Comparison of ENCODE assay signal across 21 cellular contexts in the genomic region with DNA sequence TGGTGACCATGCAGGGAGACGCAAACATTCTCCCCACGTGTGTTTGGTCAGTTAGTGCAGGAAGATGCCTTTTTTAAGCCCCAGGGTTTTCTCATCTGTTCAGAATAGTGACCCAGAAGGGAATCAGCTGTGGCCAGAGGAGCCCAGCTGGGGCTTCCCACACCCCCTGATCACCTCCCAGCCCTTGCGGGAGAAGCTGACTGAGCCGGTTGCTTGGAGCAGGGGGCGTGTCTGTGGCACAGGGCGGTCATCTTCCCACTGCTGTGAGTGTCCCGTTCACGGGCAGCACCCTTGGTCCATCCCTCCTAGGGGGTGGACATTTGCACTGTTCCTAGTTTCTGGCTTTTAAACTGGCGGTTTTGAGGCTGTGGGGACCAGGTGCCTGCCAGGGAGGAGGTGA.
A peak's percentile ranks its signal among the peaks of the same experiment; 100 is the strongest.
DNase-seq lines count a peak whose midpoint lies in the region; ATAC-seq, FAIRE-seq and TF ChIP-seq lines count a peak whose summit lies in the region.
"Had no signal": no experiment of that assay in that cellular context is flagged by ENCODE, and none has a peak within 500 bp of the region (broad histone marks: within the 10 kb centered on the region; RNA-seq: fewer than 3 reads in every experiment).

No MANE protein-coding gene starts in this region.

- H3K4me1 ChIP-seq in H1 (replicated peaks in 1 of 4; ENCODE audit: control insufficient read depth in 3 of 4, insufficient read depth in 4 of 4, low read length in 3 of 4): no peaks in the 10 kb centered on the region
- H3K4me1 ChIP-seq in neuronal stem cell (ENCODE audit: control insufficient read depth in 2 of 2, insufficient read depth in 1 of 2, low read depth in 1 of 2, low read length in 2 of 2): peaks cover under 1 to 6% of the 10 kb centered on the region in 2 donors
- no peaks in the 10 kb centered on the region for H3K4me1 ChIP-seq in Karpas-422 (ENCODE audit: low read length)
- no peaks in the 10 kb centered on the region for H3K4me1 ChIP-seq in adrenal gland (replicated peaks in 1 of 2)
- H3K4me1 ChIP-seq in suprapubic skin: no peaks in the 10 kb centered on the region

- H2BK20ac ChIP-seq in H1 (ENCODE audit: low read length): no peak overlapping the region

- H3K23ac ChIP-seq in H1 (ENCODE audit: insufficient read length): no peak overlapping the region
- H3K23ac ChIP-seq in neuronal stem cell (ENCODE audit: low read depth, low read length, poor library complexity): peak overlapping the region; percentile 55

- no peaks in the 10 kb centered on the region for H3K27me3 Mint-ChIP-seq in stimulated activated naive B cell treated with anti-CD40 and anti-IgM and Interleukin-4, amounts not matched to agents 10 μg/mL and 1 μg/mL and 100 μg/mL, for 72 hours
- H3K27me3 Mint-ChIP-seq: B cell, IgD-negative memory B cell had no signal

- H4K20me1 ChIP-seq in H1 (replicated peaks in 1 of 2; ENCODE audit: control insufficient read depth in 1 of 2, insufficient read depth in 2 of 2, low read length in 2 of 2) (peaks cover 0 to 2% of the 10 kb centered on the region in 2 experiments), Karpas-422 (ENCODE audit: insufficient read depth, low read depth, low read length) (peaks cover 29% of the 10 kb centered on the region; the same call in 1 of the 2 replicates)

- H3K27ac ChIP-seq in RWPE1 (peak overlapping the region; percentile 7; the same call in 1 of the 2 replicates), H1 (ENCODE audit: low read depth, low read length) (no peak overlapping the region), neuronal stem cell (replicated peaks; ENCODE audit: low read length) (no peak overlapping the region), Karpas-422 (ENCODE audit: low read length) (no peak overlapping the region), adrenal gland (no peak overlapping the region), suprapubic skin (no peak overlapping the region)

- H3K9me3 Mint-ChIP-seq in stimulated activated naive B cell treated with anti-CD40 and anti-IgM and Interleukin-4, amounts not matched to agents 10 μg/mL and 1 μg/mL and 100 μg/mL, for 72 hours: no peaks in the 10 kb centered on the region
- H3K9me3 Mint-ChIP-seq: CD8-positive, alpha-beta T cell; HFFc6; IgD-negative memory B cell had no signal

- TF ChIP-seq CTCF in RWPE1 (conservative IDR thresholded peaks at IDR 0.05; ENCODE audit: low read depth) (no peak), H1 (IDR thresholded peaks at IDR 0.05; ENCODE audit: control extremely low read depth in 1 of 3, insufficient read depth in 1 of 3, low read depth in 1 of 3, low read length in 3 of 3) (no peak), adrenal gland (IDR thresholded peaks at IDR 0.05) (no peak), suprapubic skin (IDR thresholded peaks at IDR 0.05) (no peak)

- no peak for ATAC-seq in stimulated activated naive B cell treated with anti-CD40 and anti-IgM and Interleukin-4, amounts not matched to agents 10 μg/mL and 1 μg/mL and 100 μg/mL, for 72 hours (replicated peaks)
- ATAC-seq: CD8-positive, alpha-beta T cell; HCT116 had no signal

- H3K79me1 ChIP-seq in H1 (ENCODE audit: low read depth, low read length) (no peaks in the 10 kb centered on the region), neuronal stem cell (ENCODE audit: low read depth, low read length) (peaks cover 3% of the 10 kb centered on the region)

- H3K23me2 ChIP-seq in H1 (ENCODE audit: low read depth, low read length): no peaks in the 10 kb centered on the region

- peaks cover 10 to 16% of the 10 kb centered on the region in 2 donors for H3K4me1 Mint-ChIP-seq in stimulated activated naive B cell treated with anti-CD40 and anti-IgM and Interleukin-4, amounts not matched to agents 10 μg/mL and 1 μg/mL and 100 μg/mL, for 72 hours

- WGBS in H1 (ENCODE audit: extremely low coverage in 1 of 2, insufficient coverage in 1 of 2, insufficient read length in 1 of 2, insufficient replicate concordance in 2 of 2, low coverage in 1 of 2, low lambda C conversion rate in 2 of 2, missing lambda C conversion rate in 1 of 2), 2 experiments: 89% methylated on average over 9 of the region's 9 CpGs; no CpG with 5 or more reads in 1 of the 2 experiments
- WGBS in neuronal stem cell (ENCODE audit: extremely low coverage in 2 of 2, insufficient read length in 2 of 2, insufficient replicate concordance in 1 of 2), 2 donors: no CpG with 5 or more reads among the region's 9 CpGs
- 67 to 75% (median 72%) methylated on average over 1 to 9 of the region's 9 CpGs for WGBS in adrenal gland, 4 donors
- 80% methylated on average over 3 of the region's 9 CpGs for WGBS in suprapubic skin

- H3K56ac ChIP-seq in H1 (replicated peaks; ENCODE audit: insufficient read length, low read depth, low read length): no peak overlapping the region

- H3K4me3 ChIP-seq in H1 (ENCODE audit: extremely low read depth in 1 of 4, insufficient read depth in 2 of 4, low read depth in 3 of 4, low read length in 4 of 4) (no peak overlapping the region), neuronal stem cell (ENCODE audit: low read length in 2 of 2) (no peak overlapping the region), Karpas-422 (ENCODE audit: low read length) (no peak overlapping the region), adrenal gland (no peak overlapping the region), suprapubic skin (no peak overlapping the region)
- H3K4me3 ChIP-seq: BLaER1 treated with 17β-estradiol and CSF1 and Interleukin-3, amounts not matched to agents 10 nM and 100 nM had no signal

- no peak overlapping the region for H4K5ac ChIP-seq in H1 (ENCODE audit: insufficient read length, low read depth, low read length)

- no peaks in the 10 kb centered on the region for H3K79me2 ChIP-seq in H1 (ENCODE audit: control insufficient read depth in 1 of 2, insufficient read depth in 2 of 2, low read length in 2 of 2)
- no peaks in the 10 kb centered on the region for H3K79me2 ChIP-seq in Karpas-422 (ENCODE audit: low read length)

- FAIRE-seq in H1 (lab: Jason Lieb, UNC): no peak
- FAIRE-seq: GM12891, GM19239, HTR-8/SVneo had no signal

- no peak for TF ChIP-seq RAD21 in H1 (IDR thresholded peaks at IDR 0.05 in 1 of 2, conservative IDR thresholded peaks at IDR 0.05 in 1 of 2; ENCODE audit: low read depth in 2 of 2, low read length in 2 of 2)

- DNase-seq in RWPE1 (ENCODE audit: low spot score) (no peak), H1 (ENCODE audit: low read depth in 1 of 2, low spot score in 2 of 2) (no peak), neuronal stem cell (ENCODE audit: low spot score) (no peak), Karpas-422 (no peak), adrenal gland (no peak), suprapubic skin (ENCODE audit: low spot score in 2 of 2) (no peak)
- no peak for DNase-seq in stimulated activated naive B cell treated with anti-CD40 and anti-IgM and Interleukin-4, amounts not matched to agents 10 μg/mL and 1 μg/mL and 100 μg/mL, for 72 hours
- DNase-seq: Calu3; CD8-positive, alpha-beta T cell; DMS53; DND-41; EL; H7; HFFc6 had no signal

- H3K9me3 ChIP-seq in H1 (ENCODE audit: insufficient read depth in 2 of 2, low read depth in 1 of 2, low read length in 1 of 2) (no peaks in the 10 kb centered on the region), neuronal stem cell (replicated peaks in 1 of 2; ENCODE audit: control insufficient read depth in 2 of 2, insufficient read depth in 1 of 2, low read depth in 1 of 2, low read length in 2 of 2) (no peaks in the 10 kb centered on the region), Karpas-422 (ENCODE audit: low read length) (no peaks in the 10 kb centered on the region), adrenal gland (replicated peaks in 1 of 3) (no peaks in the 10 kb centered on the region), suprapubic skin (no peaks in the 10 kb centered on the region)
- H3K9me3 ChIP-seq: BLaER1 treated with 17β-estradiol and CSF1 and Interleukin-3, amounts not matched to agents 10 nM and 100 nM had no signal

- CTCF ChIA-PET in RWPE1 (lab: Yijun Ruan, JAX) (interaction anchor here (1.1 kb wide), 1 partner anchor 200 kb away, joined by 4 read pairs; no protein-coding TSS in a partner anchor), H1 (lab: Charles Lee; ENCODE audit: partially characterized antibody) (interaction anchor here (0.9 to 2.5 kb wide), 4 partner anchors 10 to 205 kb away, joined by 3 to 13 read pairs (median 3); no protein-coding TSS in a partner anchor)

- H2BK5ac ChIP-seq in H1 (ENCODE audit: low read depth, low read length) (no peak overlapping the region), neuronal stem cell (ENCODE audit: low read length) (no peak overlapping the region)

- H3K14ac ChIP-seq in H1 (ENCODE audit: insufficient read length) (no peak overlapping the region), neuronal stem cell (ENCODE audit: low read length) (peak overlapping the region; percentile 31)

- H3K27ac Mint-ChIP-seq in stimulated activated naive B cell treated with anti-CD40 and anti-IgM and Interleukin-4, amounts not matched to agents 10 μg/mL and 1 μg/mL and 100 μg/mL, for 72 hours: peak overlapping the region; percentile 60
- H3K27ac Mint-ChIP-seq: CD8-positive, alpha-beta T cell; HFFc6 had no signal

- H3K4ac ChIP-seq in H1 (replicated peaks; ENCODE audit: insufficient read length, low read depth, low read length) (no peak overlapping the region), neuronal stem cell (ENCODE audit: low read length) (no peak overlapping the region)

- H4K91ac ChIP-seq in H1 (replicated peaks; ENCODE audit: insufficient read length, low read length) (no peak overlapping the region), neuronal stem cell (ENCODE audit: low read depth, low read length, poor library complexity) (no peak overlapping the region)

- H2AK5ac ChIP-seq in H1 (ENCODE audit: low read depth, low read length) (no peak overlapping the region), neuronal stem cell (ENCODE audit: low read depth, low read length) (no peak overlapping the region)

- H3K27me3 ChIP-seq in H1 (replicated peaks in 1 of 4; ENCODE audit: control insufficient read depth in 3 of 4, extremely low read depth in 1 of 4, insufficient read depth in 3 of 4, low read length in 3 of 4) (no peaks in the 10 kb centered on the region), neuronal stem cell (ENCODE audit: control insufficient read depth in 3 of 3, insufficient read depth in 3 of 3, low read depth in 1 of 3, low read length in 3 of 3) (no peaks in the 10 kb centered on the region), Karpas-422 (ENCODE audit: low read length) (no peaks in the 10 kb centered on the region), adrenal gland (no peaks in the 10 kb centered on the region), suprapubic skin (no peaks in the 10 kb centered on the region)
- H3K27me3 ChIP-seq: BLaER1 treated with 17β-estradiol and CSF1 and Interleukin-3, amounts not matched to agents 10 nM and 100 nM had no signal

- H2BK15ac ChIP-seq in H1 (ENCODE audit: low read length) (no peak overlapping the region), neuronal stem cell (ENCODE audit: low read length) (no peak overlapping the region)

- intact Hi-C loops in adrenal gland (cut with DNase I): no loop called here

- H2AFZ ChIP-seq in H1 (ENCODE audit: low read length) (no peak overlapping the region), neuronal stem cell (ENCODE audit: low read length) (no peak overlapping the region), Karpas-422 (ENCODE audit: low read length) (no peak overlapping the region)

- H3K36me3 ChIP-seq in H1 (ENCODE audit: control insufficient read depth in 2 of 4, insufficient read depth in 4 of 4, low read length in 3 of 4) (no peaks in the 10 kb centered on the region), neuronal stem cell (replicated peaks in 1 of 2; ENCODE audit: control insufficient read depth in 2 of 2, insufficient read depth in 2 of 2, low read length in 2 of 2) (peaks cover 39 to 88% of the 10 kb centered on the region in 2 donors), Karpas-422 (ENCODE audit: insufficient read depth, low read length) (peaks cover 46% of the 10 kb centered on the region), adrenal gland (replicated peaks in 1 of 2) (peaks cover 0 to 20% of the 10 kb centered on the region in 2 donors), suprapubic skin (peaks cover 68% of the 10 kb centered on the region)

- H3K9ac ChIP-seq in H1 (replicated peaks in 1 of 4; ENCODE audit: extremely low read depth in 1 of 4, low read depth in 3 of 4, low read length in 3 of 4) (no peak overlapping the region), neuronal stem cell (ENCODE audit: low read depth, low read length, poor library complexity) (no peak overlapping the region), Karpas-422 (ENCODE audit: low read length) (no peak overlapping the region)

- H3K9me2 ChIP-seq in Karpas-422 (replicated peaks; ENCODE audit: insufficient read depth, low read length): no peaks in the 10 kb centered on the region

- POLR2A ChIA-PET in RWPE1 (lab: Yijun Ruan, JAX; ENCODE audit: low non-redundant PET) (no interaction called here), H1 (lab: Charles Lee; ENCODE audit: partially characterized antibody) (interaction anchor here (0.8 kb wide), 1 partner anchor 10 kb away, joined by 3 read pairs; no protein-coding TSS in a partner anchor)

- peaks cover 44 to 64% of the 10 kb centered on the region in 2 donors for H3K36me3 Mint-ChIP-seq in stimulated activated naive B cell treated with anti-CD40 and anti-IgM and Interleukin-4, amounts not matched to agents 10 μg/mL and 1 μg/mL and 100 μg/mL, for 72 hours

- H4K8ac ChIP-seq in H1 (ENCODE audit: extremely low read depth, insufficient read depth, low read length): peak overlapping the region; percentile 14; the same call in 1 of the 2 replicates
- no peak overlapping the region for H4K8ac ChIP-seq in neuronal stem cell (ENCODE audit: low read depth, low read length)

- no peak overlapping the region for H2BK12ac ChIP-seq in H1 (ENCODE audit: low read depth, low read length)
- peak overlapping the region; percentile 90 for H2BK12ac ChIP-seq in neuronal stem cell (ENCODE audit: low read length)

- H2BK120ac ChIP-seq in H1 (replicated peaks; ENCODE audit: low read depth, low read length): no peak overlapping the region
- no peak overlapping the region for H2BK120ac ChIP-seq in neuronal stem cell (ENCODE audit: low read depth, low read length)

- H3K18ac ChIP-seq in H1 (ENCODE audit: extremely low read depth, low read length): no peak overlapping the region
- no peak overlapping the region for H3K18ac ChIP-seq in neuronal stem cell (ENCODE audit: low read length)

- H3K4me2 ChIP-seq in H1 (ENCODE audit: insufficient read depth in 1 of 2, low read depth in 2 of 2, low read length in 2 of 2): no peak overlapping the region
- H3K4me2 ChIP-seq in neuronal stem cell (ENCODE audit: insufficient read depth, low read length, poor library complexity, severe bottlenecking): no peak overlapping the region
- no peak overlapping the region for H3K4me2 ChIP-seq in Karpas-422 (ENCODE audit: low read depth, low read length, poor library complexity, severe bottlenecking)

- no peak overlapping the region for H3K4me3 Mint-ChIP-seq in stimulated activated naive B cell treated with anti-CD40 and anti-IgM and Interleukin-4, amounts not matched to agents 10 μg/mL and 1 μg/mL and 100 μg/mL, for 72 hours
- H3K4me3 Mint-ChIP-seq: B cell; CD8-positive, alpha-beta T cell; HFFc6; IgD-negative memory B cell had no signal

- TF ChIP-seq EP300 in H1 (IDR thresholded peaks at IDR 0.05; ENCODE audit: borderline replicate concordance in 1 of 2, low read depth in 2 of 2, low read length in 2 of 2): no peak
- no peak for TF ChIP-seq EP300 in suprapubic skin (IDR thresholded peaks at IDR 0.05)

- TF ChIP-seq POLR2A in H1 (IDR thresholded peaks at IDR 0.05; ENCODE audit: control extremely low read depth in 1 of 2, low read depth in 2 of 2, low read length in 2 of 2): no peak
- TF ChIP-seq POLR2A in adrenal gland (IDR thresholded peaks at IDR 0.05): no peak
- TF ChIP-seq POLR2A in suprapubic skin (IDR thresholded peaks at IDR 0.05): no peak
